Comparison of ENCODE assay signal across 14 cellular contexts in genomic region chr11:113991718-113992458, GRCh38. TPM values are rescaled to one million over a fixed set of nuclear protein-coding genes. Genes with fewer than 3 reads are reported as not detected.
DNase-seq lines count a peak whose midpoint lies in the region; ATAC-seq and TF ChIP-seq lines count a peak whose summit lies in the region.
"Had no signal": no experiment of that assay in that cellular context is flagged by ENCODE, and none has a peak within 500 bp of the region (broad histone marks: within the 10 kb centered on the region; RNA-seq: fewer than 3 reads in every experiment).

No MANE protein-coding gene starts in this region.

- H3K36me3 Mint-ChIP-seq in activated CD8-positive, alpha-beta T cell treated with anti-CD3 and anti-CD28 coated beads for 36 hours (ENCODE audit: low read depth) = no peaks in the 10 kb centered on the region
- H3K36me3 Mint-ChIP-seq: naive thymus-derived CD4-positive, alpha-beta T cell had no signal

- TF ChIP-seq CTCF in activated CD8-positive, alpha-beta T cell treated with anti-CD3 and anti-CD28 coated beads for 36 hours (IDR thresholded peaks at IDR 0.05) = no peak

- no peak for ATAC-seq in activated CD8-positive, alpha-beta T cell treated with anti-CD3 and anti-CD28 coated beads for 36 hours
- no peak for ATAC-seq in HG02759 (IDR thresholded peaks at IDR 0.05; ENCODE audit: unreplicated experiment)
- ATAC-seq: naive thymus-derived CD4-positive, alpha-beta T cell had no signal

- no peaks in the 10 kb centered on the region for H3K9me3 Mint-ChIP-seq in activated CD8-positive, alpha-beta T cell treated with anti-CD3 and anti-CD28 coated beads for 36 hours

- no peaks in the 10 kb centered on the region for H3K4me1 Mint-ChIP-seq in activated CD8-positive, alpha-beta T cell treated with anti-CD3 and anti-CD28 coated beads for 36 hours (ENCODE audit: low read depth)

- no peak overlapping the region for H3K27ac Mint-ChIP-seq in activated CD8-positive, alpha-beta T cell treated with anti-CD3 and anti-CD28 coated beads for 36 hours
- H3K27ac Mint-ChIP-seq: naive thymus-derived CD4-positive, alpha-beta T cell had no signal

- CTCF ChIA-PET in activated CD8-positive, alpha-beta T cell treated with anti-CD3 and anti-CD28 coated beads for 36 hours (lab: Charles Lee) = interaction anchor here (0.8 to 9.8 kb wide), 6 partner anchors 10 to 277 kb away, joined by 3 to 168 read pairs (median 4); no protein-coding TSS in a partner anchor

- POLR2A ChIA-PET in activated CD8-positive, alpha-beta T cell treated with anti-CD3 and anti-CD28 coated beads for 36 hours (lab: Charles Lee) = no interaction called here

- intact Hi-C loops in activated CD8-positive, alpha-beta T cell treated with anti-CD3 and anti-CD28 coated beads for 36 hours (cut with micrococcal nuclease) = loop anchor here (10.0 kb wide), 1 partner anchor 63 kb away; the partner anchor contains the start of gene ZBTB16

- peak; percentile 81 for DNase-seq in DMS153 (lab: John Stamatoyannopoulos, UW)
- DNase-seq in NCI-H1092 treated with DMSO at 0.1 percent for 48 hours (lab: John Stamatoyannopoulos, UW) = peak; percentile 95
- DNase-seq in NCI-H524 treated with DMSO at 0.1 percent for 48 hours (lab: John Stamatoyannopoulos, UW) = peak; percentile 87
- peak; percentile 13 for DNase-seq in globus pallidus (ENCODE audit: low spot score)
- DNase-seq in NCI-H1694 (lab: John Stamatoyannopoulos, UW) = no peak
- no peak for DNase-seq in activated CD8-positive, alpha-beta T cell treated with anti-CD3 and anti-CD28 coated beads for 36 hours
- no peak for DNase-seq in HT-29 (ENCODE audit: low spot score)
- DNase-seq: C1 segment of cervical spinal cord, sigmoid colon had no signal

- H3K4me3 Mint-ChIP-seq in activated CD8-positive, alpha-beta T cell treated with anti-CD3 and anti-CD28 coated beads for 36 hours = no peak overlapping the region
- H3K4me3 Mint-ChIP-seq: naive thymus-derived CD4-positive, alpha-beta T cell had no signal

- H3K27me3 Mint-ChIP-seq in activated CD8-positive, alpha-beta T cell treated with anti-CD3 and anti-CD28 coated beads for 36 hours = peaks cover 20% of the 10 kb centered on the region

RNA-seq across cellular contexts. Expression of gene HTR3A, which starts 17.0 kb away (rescaled TPM):
- not detected for total RNA-seq in activated CD8-positive, alpha-beta T cell treated with anti-CD3 and anti-CD28 coated beads for 36 hours
- not detected in 2 replicates for total RNA-seq in HT-29 (2014; rRNA removed; shearing (Covaris generic))
- total RNA-seq: ascending aorta; foreskin keratinocyte; naive thymus-derived CD4-positive, alpha-beta T cell; T-helper 1 cell treated with Interleukin-12 subunit alpha and Interleukin-12 subunit beta and Interleukin-4 antibody, amounts not matched to agents 30 ng/mL and 1 ng/mL, for 36 hours had no signal

Comparison
In these comparisons a context has a peak if more than half of its experiments do, and no peak if none do; other contexts are left out.
1. DNase-seq: peak in DMS153 (single experiment), NCI-H1092 treated with DMSO at 0.1 percent for 48 hours (single experiment), NCI-H524 treated with DMSO at 0.1 percent for 48 hours (single experiment) and globus pallidus (single experiment); none in NCI-H1694 (single experiment), activated CD8-positive, alpha-beta T cell treated with anti-CD3 and anti-CD28 coated beads for 36 hours (single experiment) and HT-29 (single experiment).